ENCODE assay signal across 23 cellular contexts in the genomic region with DNA sequence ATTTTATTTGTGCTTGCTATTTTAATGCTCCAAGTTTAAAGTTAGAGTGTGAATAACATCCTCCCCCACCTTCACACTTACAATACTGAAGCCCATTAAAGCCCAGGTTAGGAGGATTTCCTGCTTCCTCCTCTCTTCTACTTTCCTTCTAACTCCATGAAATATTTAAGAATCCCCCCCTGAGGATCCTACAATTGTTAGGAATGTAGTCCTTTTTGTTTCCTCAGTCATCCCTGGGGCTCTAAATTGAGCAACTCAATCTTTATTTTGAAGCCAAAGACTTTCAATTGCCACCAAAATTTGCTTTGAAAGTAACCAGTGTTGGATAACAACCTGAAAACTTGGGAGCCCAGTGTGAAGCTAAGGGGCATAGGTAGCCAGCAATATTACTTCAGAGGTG.
"Had no signal": no experiment of that assay in that cellular context is flagged by ENCODE, and none has a peak within 500 bp of the region (broad histone marks: within the 10 kb centered on the region; RNA-seq: fewer than 3 reads in every experiment).

No MANE protein-coding gene starts in this region.

- H3K4me1 Mint-ChIP-seq: naive thymus-derived CD8-positive, alpha-beta T cell had no signal

- H3K36me3 Mint-ChIP-seq: type B pancreatic cell had no signal

- H3K9me3 ChIP-seq: esophagus muscularis mucosa, gastrocnemius medialis, heart right ventricle, mucosa of descending colon, ovary, right atrium auricular region, sigmoid colon had no signal

- H3K27ac ChIP-seq: dorsolateral prefrontal cortex, epithelial cell of prostate, esophagus muscularis mucosa, gastrocnemius medialis, heart right ventricle, ovary, right atrium auricular region, sigmoid colon, skin epidermis, stomach had no signal

- H3K27me3 ChIP-seq: esophagus muscularis mucosa, gastrocnemius medialis, heart right ventricle, ovary, right atrium auricular region, sigmoid colon, stomach had no signal

- H3K27me3 Mint-ChIP-seq: naive thymus-derived CD8-positive, alpha-beta T cell; type B pancreatic cell had no signal

- H3K4me3 ChIP-seq: dorsolateral prefrontal cortex, esophagus muscularis mucosa, gastrocnemius medialis, heart right ventricle, mucosa of descending colon, ovary, right atrium auricular region, sigmoid colon, skin epidermis, stomach had no signal

- ATAC-seq: gastrocnemius medialis; heart right ventricle; left lobe of liver; mucosa of descending colon; naive thymus-derived CD8-positive, alpha-beta T cell had no signal

- H3K27ac Mint-ChIP-seq: naive thymus-derived CD8-positive, alpha-beta T cell; type B pancreatic cell had no signal

- H3K4me1 ChIP-seq: esophagus muscularis mucosa, gastrocnemius medialis, heart right ventricle, right atrium auricular region, sigmoid colon, stomach had no signal

- H3K36me3 ChIP-seq: esophagus muscularis mucosa, gastrocnemius medialis, heart right ventricle, ovary, right atrium auricular region, sigmoid colon, stomach had no signal

- DNase-seq: cortex of kidney; dorsolateral prefrontal cortex; effector CD8-positive, alpha-beta T cell; gastrocnemius medialis; heart right ventricle; hypothalamus; islet precursor cell; mammary epithelial cell; mucosa of descending colon; naive thymus-derived CD8-positive, alpha-beta T cell; nucleus accumbens; ovary; sigmoid colon; stimulated activated CD4-positive, alpha-beta T cell treated with anti-CD3 and anti-CD28 coated beads, Interleukin-12 subunit alpha, Interleukin-12 subunit beta, amount 100 ng/mL, for 4 hours; stimulated activated naive CD4-positive, alpha-beta T cell; stomach; substantia nigra had no signal

- H3K9me3 Mint-ChIP-seq: type B pancreatic cell had no signal

- H3K4me3 Mint-ChIP-seq: naive thymus-derived CD8-positive, alpha-beta T cell; type B pancreatic cell had no signal
